1 cellular context compared by ENCODE assay signal in genomic region chr6:26305097-26305841, GRCh38.
TF ChIP-seq lines count a peak whose summit lies in the region.

No MANE protein-coding gene starts in this region.

TF ChIP-seq in K562, 482 proteins besides CTCF, POLR2A, EP300 and RAD21 (continued from another document and continues in another):
- TF ChIP-seq ETS1 (conservative IDR thresholded peaks at IDR 0.05; ENCODE audit: control insufficient read depth, low read depth, low read length) (peak; percentile 89; the same call in 1 of the 2 replicates), RNF219 (CRISPR knock-in tag; IDR thresholded peaks at IDR 0.05) (0 out of 2 replicates have a peak, but pooled peaks have one; percentile 51), KDM2B (CRISPR knock-in tag; IDR thresholded peaks at IDR 0.05) (0 out of 2 replicates have a peak, but pooled peaks have one; percentile 38), JUND (IDR thresholded peaks at IDR 0.05; ENCODE audit: borderline replicate concordance, low read depth, low read length) (peak; percentile 46), JUND (tag; IDR thresholded peaks at IDR 0.05; ENCODE audit: borderline replicate concordance, low read depth, low read length) (peak; percentile 70; the same call in 2 of the 3 replicates), CREM (IDR thresholded peaks at IDR 0.05; ENCODE audit: low read depth) (peak; percentile 86), CREB1 (IDR thresholded peaks at IDR 0.05) (peak; percentile 58; the same call in 1 of the 2 replicates), CREB1 (CRISPR knock-in tag; IDR thresholded peaks at IDR 0.05) (no peak), YY1 (IDR thresholded peaks at IDR 0.05; ENCODE audit: borderline replicate concordance in 1 of 3, control insufficient read depth in 1 of 3, extremely low read depth in 1 of 3, insufficient read depth in 3 of 3, insufficient read length in 1 of 3, insufficient replicate concordance in 2 of 3, low read depth in 1 of 3, low read length in 2 of 3) (peak in 1 of 3 experiments; percentile 12), CBX3 (IDR thresholded peaks at IDR 0.05; ENCODE audit: borderline replicate concordance in 1 of 2, low read length in 2 of 2) (peak in 1 of 2 experiments; percentile 93; a peak in 2 of 3 replicates), MTA3 (IDR thresholded peaks at IDR 0.05; ENCODE audit: borderline replicate concordance) (0 out of 2 replicates have a peak, but pooled peaks have one; percentile 68), TAF7 (tag; IDR thresholded peaks at IDR 0.05) (peak; percentile 26; the same call in 1 of the 2 replicates), ZKSCAN1 (IDR thresholded peaks at IDR 0.05; ENCODE audit: low read depth, low read length) (peak; percentile 68; the same call in 1 of the 2 replicates), PHTF2 (CRISPR knock-in tag; IDR thresholded peaks at IDR 0.05) (peak; percentile 73; the same call in 1 of the 2 replicates), HNRNPLL (IDR thresholded peaks at IDR 0.05; ENCODE audit: low read depth, low read length, poor library complexity, severe bottlenecking) (peak; percentile 81), PHB2 (IDR thresholded peaks at IDR 0.05; ENCODE audit: low read depth) (no peak), BCLAF1 (IDR thresholded peaks at IDR 0.05; ENCODE audit: borderline replicate concordance in 1 of 2, control insufficient read depth in 1 of 2, low read depth in 2 of 2, low read length in 1 of 2) (0 out of 4 replicates have a peak, but pooled peaks of 1 of the 2 experiments have one; percentile 68), ID3 (CRISPR knock-in tag; IDR thresholded peaks at IDR 0.05) (no peak), ID3 (tag; IDR thresholded peaks at IDR 0.05) (no peak), HDAC3 (IDR thresholded peaks at IDR 0.05; ENCODE audit: borderline replicate concordance, partially characterized antibody) (peak; percentile 35), ZBTB5 (IDR thresholded peaks at IDR 0.05) (peak; percentile 60; the same call in 1 of the 2 replicates), ZNF280B (CRISPR knock-in tag; IDR thresholded peaks at IDR 0.05) (0 out of 2 replicates have a peak, but pooled peaks have one; percentile 34), ZNF668 (CRISPR knock-in tag; IDR thresholded peaks at IDR 0.05) (0 out of 2 replicates have a peak, but pooled peaks have one; percentile 60), CREB3L1 (IDR thresholded peaks at IDR 0.05; ENCODE audit: borderline replicate concordance, low read depth) (0 out of 2 replicates have a peak, but pooled peaks have one; percentile 30), ZBTB26 (CRISPR knock-in tag; IDR thresholded peaks at IDR 0.05) (peak; percentile 27; the same call in 1 of the 2 replicates), ZNF79 (CRISPR knock-in tag; IDR thresholded peaks at IDR 0.05; ENCODE audit: low read depth) (0 out of 2 replicates have a peak, but pooled peaks have one; percentile 47), HEY1 (CRISPR knock-in tag; IDR thresholded peaks at IDR 0.05; ENCODE audit: borderline replicate concordance) (0 out of 2 replicates have a peak, but pooled peaks have one; percentile 2), HMGXB4 (CRISPR knock-in tag; IDR thresholded peaks at IDR 0.05) (peak; percentile 60; the same call in 1 of the 2 replicates), GATA2 (CRISPR knock-in tag; IDR thresholded peaks at IDR 0.05) (0 out of 2 replicates have a peak, but pooled peaks have one; percentile 2), SMARCC2 (IDR thresholded peaks at IDR 0.05; ENCODE audit: low read depth) (no peak), HOXB6 (CRISPR knock-in tag; IDR thresholded peaks at IDR 0.05; ENCODE audit: borderline replicate concordance) (peak; percentile 74; the same call in 1 of the 2 replicates), SREBF2 (CRISPR knock-in tag; IDR thresholded peaks at IDR 0.05) (no peak), ZNF165 (CRISPR knock-in tag; IDR thresholded peaks at IDR 0.05; ENCODE audit: borderline replicate concordance) (0 out of 2 replicates have a peak, but pooled peaks have one; percentile 29), BDP1 (IDR thresholded peaks at IDR 0.05; ENCODE audit: insufficient read depth, insufficient read length) (peak; percentile 51), NRF1 (conservative IDR thresholded peaks at IDR 0.05 in 1 of 2, IDR thresholded peaks at IDR 0.05 in 1 of 2) (peak; percentile 7 to 13; a peak in 2 of 4 replicates), SMAD3 (CRISPR knock-in tag; conservative IDR thresholded peaks at IDR 0.05) (peak; percentile 75), MYC (IDR thresholded peaks at IDR 0.05; ENCODE audit: low read depth, low read length) (peak; percentile 87), MYC (CRISPR knock-in tag; IDR thresholded peaks at IDR 0.05; ENCODE audit: borderline replicate concordance, low read depth) (peak; percentile 70; the same call in 1 of the 2 replicates), ZNF395 (CRISPR knock-in tag; IDR thresholded peaks at IDR 0.05) (peak; percentile 44; the same call in 1 of the 2 replicates), ZFP30 (CRISPR knock-in tag; IDR thresholded peaks at IDR 0.05; ENCODE audit: borderline replicate concordance) (peak; percentile 58; the same call in 1 of the 2 replicates), RCOR1 (IDR thresholded peaks at IDR 0.05; ENCODE audit: borderline replicate concordance in 1 of 2, low read depth in 2 of 2, low read length in 2 of 2) (peak in 1 of 2 experiments; percentile 75; a peak in 2 of 4 replicates), ZNF224 (CRISPR knock-in tag; IDR thresholded peaks at IDR 0.05) (no peak)
